8 cellular contexts compared by ENCODE assay signal in genomic region chr3:18425641-18426403, GRCh38. TPM values are rescaled to one million over a fixed set of nuclear protein-coding genes. Genes with fewer than 3 reads are reported as not detected.
A peak's percentile ranks its signal among the peaks of the same experiment; 100 is the strongest.
DNase-seq lines count a peak whose midpoint lies in the region; TF ChIP-seq lines count a peak whose summit lies in the region.

No MANE protein-coding gene starts in this region.

- H3K4me3 Mint-ChIP-seq in CD8-positive, alpha-beta memory T cell = peak overlapping the region; percentile 87 to 99 (median 93)

- no peaks in the 10 kb centered on the region for H3K36me3 ChIP-seq in CD8-positive, alpha-beta memory T cell (ENCODE audit: insufficient read depth, low read length)

- H3K9me3 ChIP-seq in CD8-positive, alpha-beta memory T cell (ENCODE audit: low read length) = no peaks in the 10 kb centered on the region

- H3K27me3 Mint-ChIP-seq in CD8-positive, alpha-beta memory T cell = peaks cover 0 to 4% of the 10 kb centered on the region in 2 donors

- H3K4me1 ChIP-seq in CD8-positive, alpha-beta memory T cell (ENCODE audit: insufficient read depth, low read length) = peaks cover 54% of the 10 kb centered on the region

- H3K27ac ChIP-seq in CD8-positive, alpha-beta memory T cell (ENCODE audit: low read depth, low read length) = peak overlapping the region; percentile 11

- in situ Hi-C loops in astrocyte of the spinal cord (cut with HindIII; ENCODE audit: low sequenced_read_pairs) = no loop called here

- TF ChIP-seq CTCF in astrocyte of the spinal cord (IDR thresholded peaks at IDR 0.05; ENCODE audit: low read depth, low read length) = no peak

- H3K4me1 Mint-ChIP-seq in CD8-positive, alpha-beta memory T cell = peaks cover 68 to 84% (median 78%) of the 10 kb centered on the region in 3 donors

- peak overlapping the region; percentile 87 to 99 (median 96) for H3K27ac Mint-ChIP-seq in CD8-positive, alpha-beta memory T cell

- H3K9me3 Mint-ChIP-seq in CD8-positive, alpha-beta memory T cell = no peaks in the 10 kb centered on the region

- peak; percentile 53 to 79 (median 70) for DNase-seq in CD8-positive, alpha-beta memory T cell
- DNase-seq in KG1 (lab: John Stamatoyannopoulos, UW) (peak; percentile 50), T-helper 1 cell (peak; percentile 61 to 72 (median 64)), astrocyte of the spinal cord (ENCODE audit: low read depth, low spot score) (no peak), iPS-NIHi11 (ENCODE audit: low spot score) (peak; percentile 49), inferior parietal cortex (ENCODE audit: extremely low spot score) (no peak), HPDE6-E6E7 (ENCODE audit: extremely low spot score) (no peak)
- peak; percentile 69 for DNase-seq in stimulated activated CD4-positive, alpha-beta T cell treated with anti-CD3 and anti-CD28 coated beads, Interleukin-12 subunit alpha, Interleukin-12 subunit beta, amount 100 ng/mL, for 4 hours

- H3K27me3 ChIP-seq in CD8-positive, alpha-beta memory T cell (ENCODE audit: insufficient read depth, low read length, poor library complexity, severe bottlenecking) = no peaks in the 10 kb centered on the region

- peak overlapping the region; percentile 40 for H3K4me3 ChIP-seq in CD8-positive, alpha-beta memory T cell (ENCODE audit: low read length)
- peak overlapping the region; percentile 84 for H3K4me3 ChIP-seq in astrocyte of the spinal cord (ENCODE audit: low read depth, low read length)

- peaks cover 0 to 20% (median 3%) of the 10 kb centered on the region in 3 donors for H3K36me3 Mint-ChIP-seq in CD8-positive, alpha-beta memory T cell

- POLR2A ChIA-PET in CD8-positive, alpha-beta memory T cell (lab: Charles Lee) = interaction anchor here (0.6 to 2.5 kb wide), 4 partner anchors 12 to 341 kb away, joined by 3 to 14 read pairs (median 6); no protein-coding TSS in a partner anchor

- CTCF ChIA-PET in CD8-positive, alpha-beta memory T cell (lab: Charles Lee) = interaction anchor here (1.1 kb wide), 1 partner anchor 32 kb away, joined by 3 read pairs; no protein-coding TSS in a partner anchor

RNA-seq across cellular contexts. Expression of gene SATB1, which starts 0.7 kb away (rescaled TPM):
- total RNA-seq in CD8-positive, alpha-beta memory T cell = 100 to 1,000 TPM; 158 to 163 TPM
- 89.6 TPM for polyA plus RNA-seq in CD8-positive, alpha-beta memory T cell

Comparison
In these comparisons a context has a peak if more than half of its experiments do, and no peak if none do; other contexts are left out.
1. DNase-seq: peak in CD8-positive, alpha-beta memory T cell (5 of 5), KG1 (single experiment), T-helper 1 cell (5 of 5), iPS-NIHi11 (single experiment) and stimulated activated CD4-positive, alpha-beta T cell treated with anti-CD3 and anti-CD28 coated beads, Interleukin-12 subunit alpha, Interleukin-12 subunit beta, amount 100 ng/mL, for 4 hours (single experiment); none in astrocyte of the spinal cord (single experiment), inferior parietal cortex (single experiment) and HPDE6-E6E7 (single experiment).